27 cellular contexts compared by ENCODE assay signal in genomic region chr1:171397851-171398469, GRCh38.
A peak's percentile ranks its signal among the peaks of the same experiment; 100 is the strongest.
DNase-seq lines count a peak whose midpoint lies in the region; ATAC-seq and TF ChIP-seq lines count a peak whose summit lies in the region.
"Had no signal": no experiment of that assay in that cellular context is flagged by ENCODE, and none has a peak within 500 bp of the region (broad histone marks: within the 10 kb centered on the region; RNA-seq: fewer than 3 reads in every experiment).

No MANE protein-coding gene starts in this region.

- no peaks in the 10 kb centered on the region for H3K9me3 ChIP-seq in cardiac muscle cell (ENCODE audit: low read depth)
- H3K9me3 ChIP-seq in smooth muscle cell (replicated peaks; ENCODE audit: low read depth) = no peaks in the 10 kb centered on the region
- H3K9me3 ChIP-seq: BE2C, SJSA1 had no signal

- H3K27me3 ChIP-seq in cardiac muscle cell = no peaks in the 10 kb centered on the region
- no peaks in the 10 kb centered on the region for H3K27me3 ChIP-seq in smooth muscle cell (ENCODE audit: low read depth)
- H3K27me3 ChIP-seq: BE2C, SJSA1 had no signal

- TF ChIP-seq CTCF in cardiac muscle cell (IDR thresholded peaks at IDR 0.05; ENCODE audit: low read depth, low read length) (no peak), smooth muscle cell (IDR thresholded peaks at IDR 0.05; ENCODE audit: borderline replicate concordance, insufficient read depth, poor library complexity, severe bottlenecking) (no peak)

- no peaks in the 10 kb centered on the region for H3F3A ChIP-seq in smooth muscle cell (ENCODE audit: low read depth)

- DNase-seq in cardiac muscle cell (ENCODE audit: low read depth in 1 of 2, low spot score in 1 of 2) = peak in 1 of 2 donors; percentile 23
- no peak for DNase-seq in left ventricle myocardium superior
- peak; percentile 14 for DNase-seq in SK-N-DZ (ENCODE audit: low spot score)
- DNase-seq in islet precursor cell = peak; percentile 68
- no peak for DNase-seq in smooth muscle cell (lab: John Stamatoyannopoulos, UW; ENCODE audit: unreplicated experiment)
- no peak for DNase-seq in HK-2 (ENCODE audit: unreplicated experiment)
- no peak for DNase-seq in NCI-H1436 treated with DMSO at 0.1 percent for 48 hours (lab: John Stamatoyannopoulos, UW)
- DNase-seq: BE2C; Calu3; CD8-positive, alpha-beta memory T cell; DMS153; DND-41; Karpas-422; NCI-H1092 treated with DMSO at 0.1 percent for 48 hours; NCI-H1436; NCI-H187 treated with DMSO at 0.1 percent for 48 hours; NCI-H2171 treated with DMSO at 0.1 percent for 48 hours; NCI-H345; NCI-H524; NCI-H774; Right ventricle myocardium superior; RPMI8226 had no signal

- H3K4me2 ChIP-seq in smooth muscle cell = peak overlapping the region; percentile 3

- WGBS in smooth muscle cell (ENCODE audit: low lambda C conversion rate) = 19% methylated on average over 5 of the region's 5 CpGs

- H3K9ac ChIP-seq in smooth muscle cell (ENCODE audit: low read depth) = no peak overlapping the region

- H3K4me1 ChIP-seq in cardiac muscle cell (ENCODE audit: low read depth) (peaks cover 11% of the 10 kb centered on the region), smooth muscle cell (ENCODE audit: low read depth) (peaks cover 12% of the 10 kb centered on the region)
- H3K4me1 ChIP-seq: BE2C, SJSA1 had no signal

- H3K36me3 ChIP-seq in cardiac muscle cell = no peaks in the 10 kb centered on the region
- no peaks in the 10 kb centered on the region for H3K36me3 ChIP-seq in smooth muscle cell (ENCODE audit: low read depth)
- H3K36me3 ChIP-seq: BE2C, SJSA1 had no signal

- no peak for ATAC-seq in left ventricle myocardium superior
- no peak for ATAC-seq in GM19467 (IDR thresholded peaks at IDR 0.05; ENCODE audit: unreplicated experiment)
- ATAC-seq: HepG2 had no signal

- H3K79me2 ChIP-seq in smooth muscle cell (ENCODE audit: low read depth) = no peaks in the 10 kb centered on the region

- intact Hi-C loops in left ventricle myocardium superior (cut with micrococcal nuclease) = no loop called here

- H3K27ac ChIP-seq in cardiac muscle cell (peak overlapping the region; percentile 38), smooth muscle cell (ENCODE audit: low read depth) (peak overlapping the region; percentile 11)
- H3K27ac ChIP-seq: 22Rv1, HL-60, SJSA1 had no signal

- H2AFZ ChIP-seq in smooth muscle cell (ENCODE audit: low read depth) = peak overlapping the region; percentile 36

- H4K20me1 ChIP-seq in smooth muscle cell (ENCODE audit: low read depth) = no peaks in the 10 kb centered on the region

- H3K4me3 ChIP-seq in cardiac muscle cell (no peak overlapping the region), smooth muscle cell (no peak overlapping the region)
- H3K4me3 ChIP-seq: SJSA1 had no signal

Comparison
In these comparisons a context has a peak if more than half of its experiments do, and no peak if none do; other contexts are left out.
1. DNase-seq: peak in SK-N-DZ (single experiment) and islet precursor cell (single experiment); none in left ventricle myocardium superior (single experiment), smooth muscle cell (single experiment), HK-2 (single experiment) and NCI-H1436 treated with DMSO at 0.1 percent for 48 hours (single experiment).